In the genomic region with DNA sequence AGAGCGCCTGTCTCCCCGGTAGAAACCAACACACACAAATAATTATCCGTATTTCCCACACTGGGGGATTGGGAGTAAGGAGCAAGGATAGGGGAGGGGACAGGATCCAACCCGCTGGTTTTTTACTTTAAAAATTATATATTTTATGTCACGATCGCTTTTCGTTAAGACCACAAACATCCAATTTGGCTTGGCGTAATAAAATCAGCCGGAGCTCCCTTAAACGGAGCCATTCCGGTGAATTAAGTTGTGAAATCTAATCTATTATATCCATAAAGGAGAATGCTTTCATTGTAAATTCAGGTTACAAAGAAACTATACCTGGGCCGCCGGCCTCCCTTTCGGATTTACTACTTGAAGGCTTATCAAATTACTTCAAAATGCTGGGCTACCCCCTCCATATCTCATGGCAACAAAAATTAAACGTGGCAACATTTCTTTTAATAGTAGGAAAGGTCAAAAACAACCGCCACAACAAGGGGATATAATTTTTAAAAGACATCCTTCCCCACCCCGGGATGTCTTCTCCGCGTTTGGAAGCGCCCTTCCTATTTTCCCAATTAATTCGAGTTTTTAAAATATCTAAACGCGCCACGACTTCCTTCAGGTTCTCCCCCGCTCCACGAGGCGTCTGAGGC, we compare ENCODE assay signal across 11 cellular contexts. TPM values are rescaled to one million over a fixed set of nuclear protein-coding genes. Genes with fewer than 3 reads are reported as not detected.
DNase-seq lines count a peak whose midpoint lies in the region; ATAC-seq, FAIRE-seq and TF ChIP-seq lines count a peak whose summit lies in the region.
"Had no signal": no experiment of that assay in that cellular context is flagged by ENCODE, and none has a peak within 500 bp of the region (broad histone marks: within the 10 kb centered on the region; RNA-seq: fewer than 3 reads in every experiment).

No MANE protein-coding gene starts in this region.

- no peaks in the 10 kb centered on the region for H3K36me3 ChIP-seq in breast epithelium
- H3K36me3 ChIP-seq in HepG2 (replicated peaks in 1 of 2; ENCODE audit: control insufficient read depth in 1 of 2, insufficient read depth in 2 of 2, low read length in 2 of 2): no peaks in the 10 kb centered on the region
- no peaks in the 10 kb centered on the region for H3K36me3 ChIP-seq in suprapubic skin

- ATAC-seq in HepG2 (no peak), HG02588 (IDR thresholded peaks at IDR 0.05; ENCODE audit: unreplicated experiment) (no peak)

- peak overlapping the region; percentile 69 to 94 (median 81) for H3K4me3 ChIP-seq in breast epithelium
- peak overlapping the region; percentile 67 to 81 (median 75); a peak in 5 of 6 replicates for H3K4me3 ChIP-seq in HepG2 (replicated peaks in 1 of 3; ENCODE audit: insufficient read depth in 1 of 3, low read depth in 2 of 3, low read length in 3 of 3)
- H3K4me3 ChIP-seq in suprapubic skin: peak overlapping the region; percentile 86

- no peak overlapping the region for H3K4me3 Mint-ChIP-seq in T-helper 1 cell treated with Interleukin-12 subunit alpha and Interleukin-12 subunit beta and Interleukin-4 antibody, amounts not matched to agents 30 μg/mL and 1 μg/mL, for 36 hours
- no peak overlapping the region for H3K4me3 Mint-ChIP-seq in activated T-helper 2 cell treated with anti-CD3 and anti-CD28 coated beads, Interferon-gamma antibody, Interleukin-2, Interleukin-4, amounts not matched to agents 10 μg/mL and 5 μg/mL and 100 μg/mL, durations not matched to agents 14 hours and 24 hours and 36 hours (ENCODE audit: low read depth)

- H3K4me2 ChIP-seq in HepG2 (ENCODE audit: low read depth, low read length): peak overlapping the region; percentile 89

- peaks cover 4% of the 10 kb centered on the region for H3K36me3 Mint-ChIP-seq in T-helper 1 cell treated with Interleukin-12 subunit alpha and Interleukin-12 subunit beta and Interleukin-4 antibody, amounts not matched to agents 30 μg/mL and 1 μg/mL, for 36 hours (ENCODE audit: low read depth)
- H3K36me3 Mint-ChIP-seq in activated T-helper 2 cell treated with anti-CD3 and anti-CD28 coated beads, Interferon-gamma antibody, Interleukin-2, Interleukin-4, amounts not matched to agents 10 μg/mL and 5 μg/mL and 100 μg/mL, durations not matched to agents 14 hours and 24 hours and 36 hours (ENCODE audit: low read depth): peaks cover 5% of the 10 kb centered on the region

- no peaks in the 10 kb centered on the region for H3K9me3 Mint-ChIP-seq in T-helper 1 cell treated with Interleukin-12 subunit alpha and Interleukin-12 subunit beta and Interleukin-4 antibody, amounts not matched to agents 30 μg/mL and 1 μg/mL, for 36 hours
- H3K9me3 Mint-ChIP-seq in activated T-helper 2 cell treated with anti-CD3 and anti-CD28 coated beads, Interferon-gamma antibody, Interleukin-2, Interleukin-4, amounts not matched to agents 10 μg/mL and 5 μg/mL and 100 μg/mL, durations not matched to agents 14 hours and 24 hours and 36 hours: no peaks in the 10 kb centered on the region

- H3K27me3 Mint-ChIP-seq in T-helper 1 cell treated with Interleukin-12 subunit alpha and Interleukin-12 subunit beta and Interleukin-4 antibody, amounts not matched to agents 30 μg/mL and 1 μg/mL, for 36 hours (ENCODE audit: low read depth): peaks cover 57% of the 10 kb centered on the region
- peaks cover 33% of the 10 kb centered on the region for H3K27me3 Mint-ChIP-seq in activated T-helper 2 cell treated with anti-CD3 and anti-CD28 coated beads, Interferon-gamma antibody, Interleukin-2, Interleukin-4, amounts not matched to agents 10 μg/mL and 5 μg/mL and 100 μg/mL, durations not matched to agents 14 hours and 24 hours and 36 hours (ENCODE audit: low read depth)

- intact Hi-C loops in breast epithelium (cut with DNase I; ENCODE audit: low total_unique reads): loop anchor here (1.0 kb wide), 1 partner anchor 168 kb away; no protein-coding TSS in a partner anchor
- intact Hi-C loops in HepG2 (cut with micrococcal nuclease; ENCODE audit: unreplicated experiment): no loop called here
- intact Hi-C loops in activated T-helper 2 cell treated with anti-CD3 and anti-CD28 coated beads, Interferon-gamma antibody, Interleukin-2, Interleukin-4, amounts not matched to agents 10 μg/mL and 5 μg/mL and 100 μg/mL, durations not matched to agents 14 hours and 24 hours and 36 hours (cut with micrococcal nuclease): no loop called here

- FAIRE-seq in HepG2 (lab: Jason Lieb, UNC): no peak
- FAIRE-seq: colon had no signal

- H3K4me1 Mint-ChIP-seq in T-helper 1 cell treated with Interleukin-12 subunit alpha and Interleukin-12 subunit beta and Interleukin-4 antibody, amounts not matched to agents 30 μg/mL and 1 μg/mL, for 36 hours (ENCODE audit: low read depth): peaks cover 5% of the 10 kb centered on the region
- peaks cover 7% of the 10 kb centered on the region for H3K4me1 Mint-ChIP-seq in activated T-helper 2 cell treated with anti-CD3 and anti-CD28 coated beads, Interferon-gamma antibody, Interleukin-2, Interleukin-4, amounts not matched to agents 10 μg/mL and 5 μg/mL and 100 μg/mL, durations not matched to agents 14 hours and 24 hours and 36 hours (ENCODE audit: low read depth)

- 0 out of 2 replicates have a peak, but pooled peaks cover 3% of the 10 kb centered on the region for H4K20me1 ChIP-seq in HepG2 (ENCODE audit: insufficient read depth, low read length)

- H3K9me3 ChIP-seq in breast epithelium (no peaks in the 10 kb centered on the region), HepG2 (ENCODE audit: low read length) (no peaks in the 10 kb centered on the region), suprapubic skin (no peaks in the 10 kb centered on the region)

- TF ChIP-seq POLR2A in breast epithelium (IDR thresholded peaks at IDR 0.05) (peak; percentile 25), HepG2 (IDR thresholded peaks at IDR 0.05; ENCODE audit: insufficient read depth in 1 of 2, low read depth in 2 of 2, low read length in 2 of 2) (no peak), suprapubic skin (IDR thresholded peaks at IDR 0.05) (no peak)

- H3K27me3 ChIP-seq in breast epithelium: no peaks in the 10 kb centered on the region
- H3K27me3 ChIP-seq in HepG2 (ENCODE audit: control insufficient read depth in 1 of 2, insufficient read depth in 2 of 2, low read length in 2 of 2): peaks cover 5 to 48% of the 10 kb centered on the region in 2 experiments; a peak in 4 of 5 replicates
- H3K27me3 ChIP-seq in suprapubic skin: no peaks in the 10 kb centered on the region

- no TSS peak for BruUV-seq in HepG2 (replicated peaks; lab: Mats Ljungman, UMichigan)

- no peak for TF ChIP-seq RAD21 in HepG2 (CRISPR knock-in tag; IDR thresholded peaks at IDR 0.05)

- WGBS in HepG2 (ENCODE audit: low lambda C conversion rate): 57% methylated on average over 27 of the region's 27 CpGs
- WGBS in suprapubic skin: 31% methylated on average over 27 of the region's 27 CpGs

- H3K79me2 ChIP-seq in HepG2 (ENCODE audit: insufficient read depth, low read length): peaks cover 27% of the 10 kb centered on the region

- POLR2A ChIA-PET in HepG2 (lab: Yijun Ruan, JAX): no interaction called here

- H3K27ac ChIP-seq in breast epithelium: peak overlapping the region; percentile 96 to 97
- no peak overlapping the region for H3K27ac ChIP-seq in HepG2 (ENCODE audit: extremely low read length, insufficient read depth, low read length)
- peak overlapping the region; percentile 97 for H3K27ac ChIP-seq in suprapubic skin

- H3K27ac Mint-ChIP-seq in T-helper 1 cell treated with Interleukin-12 subunit alpha and Interleukin-12 subunit beta and Interleukin-4 antibody, amounts not matched to agents 30 μg/mL and 1 μg/mL, for 36 hours: peak overlapping the region; percentile 57
- H3K27ac Mint-ChIP-seq in activated T-helper 2 cell treated with anti-CD3 and anti-CD28 coated beads, Interferon-gamma antibody, Interleukin-2, Interleukin-4, amounts not matched to agents 10 μg/mL and 5 μg/mL and 100 μg/mL, durations not matched to agents 14 hours and 24 hours and 36 hours: no peak overlapping the region

- peak overlapping the region; percentile 76 for H3K9ac ChIP-seq in HepG2 (ENCODE audit: insufficient read depth, low read depth, low read length)

- no peak for TF ChIP-seq CTCF in breast epithelium (IDR thresholded peaks at IDR 0.05)
- TF ChIP-seq CTCF in HepG2 (CRISPR knock-in tag; IDR thresholded peaks at IDR 0.05): no peak
- TF ChIP-seq CTCF in suprapubic skin (IDR thresholded peaks at IDR 0.05): no peak

- no peak for TF ChIP-seq EP300 in HepG2 (IDR thresholded peaks at IDR 0.05; ENCODE audit: low read depth in 2 of 2, low read length in 2 of 2)
- no peak for TF ChIP-seq EP300 in HepG2 (CRISPR knock-in tag; IDR thresholded peaks at IDR 0.05; ENCODE audit: borderline replicate concordance)
- TF ChIP-seq EP300 in suprapubic skin (IDR thresholded peaks at IDR 0.05): no peak

- H3K4me1 ChIP-seq in breast epithelium (peaks cover 18 to 20% of the 10 kb centered on the region in 2 donors), HepG2 (ENCODE audit: insufficient read depth, low read length) (peaks cover 85% of the 10 kb centered on the region), suprapubic skin (peaks cover 68% of the 10 kb centered on the region)

- no peak overlapping the region for H2AFZ ChIP-seq in HepG2 (ENCODE audit: low read length)

- CTCF ChIA-PET in HepG2 (lab: Yijun Ruan, JAX; ENCODE audit: low intra/inter-chr PET ratio, low total read pairs): no interaction called here

- no peak for DNase-seq in T-helper 1 cell
- DNase-seq in breast epithelium (ENCODE audit: low spot score in 2 of 2): no peak
- DNase-seq in HepG2 (ENCODE audit: low spot score): no peak
- no peak for DNase-seq in suprapubic skin (ENCODE audit: low spot score in 2 of 2)
- no peak for DNase-seq in activated T-helper 2 cell treated with anti-CD3 and anti-CD28 coated beads, Interferon-gamma antibody, Interleukin-2, Interleukin-4, amounts not matched to agents 10 μg/mL and 5 μg/mL and 100 μg/mL, durations not matched to agents 14 hours and 24 hours and 36 hours (ENCODE audit: low spot score)
- DNase-seq in NCI-H345 treated with DMSO at 0.1 percent for 48 hours (lab: John Stamatoyannopoulos, UW; ENCODE audit: unreplicated experiment): no peak
- DNase-seq: KBM-7; stimulated activated CD4-positive, alpha-beta T cell treated with anti-CD3 and anti-CD28 coated beads, Interleukin-2, amount 100 ng/mL, for 48 hours had no signal

- in situ Hi-C loops in HepG2 (cut with HindIII; ENCODE audit: extremely low pct_ligation_motif_present, low pct_unique_long_range_greater_than_20kb): no loop called here

RNA-seq across cellular contexts. Expression of a gene that starts 47.1 kb away (rescaled TPM):
- 100 to 1,000 TPM in 1 of 3 donors, 10 to 100 TPM in 2; 52.4 to 104 (median 85.2) TPM for total RNA-seq in breast epithelium
- 23.0 and 55.8 TPM in 2 replicates for total RNA-seq in HepG2 (2016; rRNA removed; fragmentation: Illumina TruSeq; extraction: Trizol)
- total RNA-seq in HepG2 (2016; cell fraction: cytosol; rRNA removed; fragmentation: Illumina TruSeq; extraction: Trizol; ENCODE audit: low read depth): 18.5 and 23.3 TPM in 2 replicates
- 19.1 and 55.8 TPM in 2 replicates for total RNA-seq in HepG2 (2016; cell fraction: insoluble cytoplasmic fraction; rRNA removed; fragmentation: Illumina TruSeq; extraction: Trizol)
- 18.8 and 20.0 TPM in 2 replicates for total RNA-seq in HepG2 (2016; cell fraction: membrane; rRNA removed; fragmentation: Illumina TruSeq; extraction: Trizol)
- total RNA-seq in HepG2 (2016; cell fraction: nucleus; rRNA removed; fragmentation: Illumina TruSeq; extraction: Trizol): 52.6 and 64.0 TPM in 2 replicates
- polyA plus RNA-seq in HepG2 (2011; rRNA removed): 23.4 and 33.6 TPM in 2 replicates
- 20.1 and 34.6 TPM in 2 replicates for polyA plus RNA-seq in HepG2 (2011; cell fraction: cytosol; rRNA removed)
- polyA plus RNA-seq in HepG2 (2011; cell fraction: nucleus; rRNA removed): 63.4 and 88.4 TPM in 2 replicates
- polyA plus RNA-seq in HepG2 (2012): 22.8 and 28.0 TPM in 2 replicates
- 5.7 and 7.1 TPM in 2 replicates for polyA plus RNA-seq in HepG2 (2016; cell fraction: cytosol; fragmentation: Illumina TruSeq; extraction: Trizol; ENCODE audit: low read depth)
- 19.7 and 23.4 TPM in 2 replicates for polyA plus RNA-seq in HepG2 (2016; cell fraction: insoluble cytoplasmic fraction; fragmentation: Illumina TruSeq; extraction: Trizol; ENCODE audit: low read depth)
- polyA plus RNA-seq in HepG2 (2016; cell fraction: membrane; fragmentation: Illumina TruSeq; extraction: Trizol; ENCODE audit: low read depth): 10.4 and 11.4 TPM in 2 replicates
- polyA plus RNA-seq in HepG2 (2016; cell fraction: nucleus; fragmentation: Illumina TruSeq; extraction: Trizol; ENCODE audit: insufficient read depth, low read depth): 123 and 129 TPM in 2 replicates
- 53.9 and 165 TPM in 2 replicates for polyA minus RNA-seq in HepG2 (2011; rRNA and poly(A)+ RNA removed; ENCODE audit: low replicate concordance)
- polyA minus RNA-seq in HepG2 (2011; cell fraction: cytosol; rRNA and poly(A)+ RNA removed): 62.7 and 77.3 TPM in 2 replicates
- polyA minus RNA-seq in HepG2 (2011; cell fraction: nucleus; rRNA and poly(A)+ RNA removed): 25.7 and 27.8 TPM in 2 replicates
- 10 to 100 TPM; 48.5 to 84.9 (median 69.4) TPM for total RNA-seq in suprapubic skin
- 102 and 116 TPM in 2 replicates for total RNA-seq in activated T-helper 2 cell treated with anti-CD3 and anti-CD28 coated beads, Interferon-gamma antibody, Interleukin-2, Interleukin-4, amounts not matched to agents 10 μg/mL and 5 μg/mL and 100 μg/mL, durations not matched to agents 14 hours and 24 hours and 36 hours

RNA-seq across cellular contexts. Expression of a gene that starts 53.1 kb away (rescaled TPM):
- 10 to 100 TPM in 2 of 3 donors, 1 to 10 TPM in 1; 7.4 to 17.0 (median 11.7) TPM for total RNA-seq in breast epithelium
- total RNA-seq in HepG2 (2016; rRNA removed; fragmentation: Illumina TruSeq; extraction: Trizol): 0.94 and 1.7 TPM in 2 replicates
- total RNA-seq in HepG2 (2016; cell fraction: cytosol; rRNA removed; fragmentation: Illumina TruSeq; extraction: Trizol; ENCODE audit: low read depth): 1.4 and 1.8 TPM in 2 replicates
- 1.2 and 1.8 TPM in 2 replicates for total RNA-seq in HepG2 (2016; cell fraction: insoluble cytoplasmic fraction; rRNA removed; fragmentation: Illumina TruSeq; extraction: Trizol)
- total RNA-seq in HepG2 (2016; cell fraction: membrane; rRNA removed; fragmentation: Illumina TruSeq; extraction: Trizol): 1.2 and 1.9 TPM in 2 replicates
- 2.8 and 3.9 TPM in 2 replicates for total RNA-seq in HepG2 (2016; cell fraction: nucleus; rRNA removed; fragmentation: Illumina TruSeq; extraction: Trizol)
- 1.4 TPM in 2 replicates for polyA plus RNA-seq in HepG2 (2011; rRNA removed)
- 0.42 and 0.64 TPM in 2 replicates for polyA plus RNA-seq in HepG2 (2011; cell fraction: cytosol; rRNA removed)
- polyA plus RNA-seq in HepG2 (2011; cell fraction: nucleus; rRNA removed): 15.9 and 22.2 TPM in 2 replicates
- polyA plus RNA-seq in HepG2 (2012): 1.8 and 2.5 TPM in 2 replicates
- polyA plus RNA-seq in HepG2 (2016; cell fraction: cytosol; fragmentation: Illumina TruSeq; extraction: Trizol; ENCODE audit: low read depth): 1.1 and 1.4 TPM in 2 replicates
- 1.3 and 1.9 TPM in 2 replicates for polyA plus RNA-seq in HepG2 (2016; cell fraction: insoluble cytoplasmic fraction; fragmentation: Illumina TruSeq; extraction: Trizol; ENCODE audit: low read depth)
- polyA plus RNA-seq in HepG2 (2016; cell fraction: membrane; fragmentation: Illumina TruSeq; extraction: Trizol; ENCODE audit: low read depth): 1.9 and 2.3 TPM in 2 replicates
- polyA plus RNA-seq in HepG2 (2016; cell fraction: nucleus; fragmentation: Illumina TruSeq; extraction: Trizol; ENCODE audit: insufficient read depth, low read depth): 9.5 and 11.0 TPM in 2 replicates
- polyA minus RNA-seq in HepG2 (2011; rRNA and poly(A)+ RNA removed; ENCODE audit: low replicate concordance): 1.7 and 5.4 TPM in 2 replicates
- 1.1 and 1.9 TPM in 2 replicates for polyA minus RNA-seq in HepG2 (2011; cell fraction: cytosol; rRNA and poly(A)+ RNA removed)
- 5.5 and 5.9 TPM in 2 replicates for polyA minus RNA-seq in HepG2 (2011; cell fraction: nucleus; rRNA and poly(A)+ RNA removed)
- 10 to 100 TPM in 2 of 4 donors, 1 to 10 TPM in 2; 4.5 to 19.3 (median 12.2) TPM for total RNA-seq in suprapubic skin
- 0.90 and 0.91 TPM in 2 replicates for total RNA-seq in activated T-helper 2 cell treated with anti-CD3 and anti-CD28 coated beads, Interferon-gamma antibody, Interleukin-2, Interleukin-4, amounts not matched to agents 10 μg/mL and 5 μg/mL and 100 μg/mL, durations not matched to agents 14 hours and 24 hours and 36 hours
